ENCODE assay signal across 1 cellular context in the genomic region with DNA sequence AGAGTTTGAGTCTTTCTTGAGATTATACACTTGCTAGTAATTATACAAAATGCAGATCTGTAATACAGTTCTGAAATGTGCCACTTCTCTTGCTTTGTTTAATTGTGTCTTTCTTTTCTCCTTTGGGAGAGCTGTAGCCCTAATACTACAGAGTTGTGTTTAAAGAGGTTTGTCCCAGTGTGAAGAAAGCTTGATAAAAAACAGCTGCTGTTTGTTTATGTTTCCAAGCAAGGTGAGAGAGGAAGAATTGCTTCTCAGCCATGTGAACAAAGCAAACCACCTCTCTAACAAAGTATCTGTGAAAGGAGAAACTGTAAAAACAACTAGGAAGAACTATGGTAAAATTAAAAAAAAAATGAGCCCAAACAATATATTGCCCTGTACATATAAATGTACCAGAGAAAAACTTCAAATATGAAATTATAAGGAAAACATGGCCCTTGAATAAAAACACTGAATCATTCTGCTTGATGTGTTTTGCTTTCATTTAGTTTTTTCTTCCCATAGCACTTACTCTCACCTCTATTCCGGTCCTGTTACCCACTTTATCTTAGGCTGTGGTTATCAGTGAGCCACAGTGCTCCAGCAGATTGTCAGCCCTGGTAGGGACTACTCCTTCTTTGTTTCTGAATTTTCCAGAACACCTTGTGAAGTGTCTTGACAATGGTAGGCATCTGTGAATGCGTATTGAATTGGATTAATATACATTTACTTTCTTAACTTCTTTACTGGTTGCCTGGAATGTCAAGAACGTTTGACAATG.
TF ChIP-seq lines count a peak whose summit lies in the region.

No MANE protein-coding gene starts in this region.

TF ChIP-seq in WTC11, 78 proteins besides CTCF, POLR2A, EP300 and RAD21 (continued from another document):
- TF ChIP-seq CREM (CRISPR knock-in tag; IDR thresholded peaks at IDR 0.05) (no peak), CREB1 (CRISPR knock-in tag; IDR thresholded peaks at IDR 0.05) (no peak), JAZF1 (CRISPR knock-in tag; IDR thresholded peaks at IDR 0.05) (no peak), ZNF263 (CRISPR knock-in tag; IDR thresholded peaks at IDR 0.05; ENCODE audit: low read depth) (no peak)
- TF ChIP-seq, protein P1, sequence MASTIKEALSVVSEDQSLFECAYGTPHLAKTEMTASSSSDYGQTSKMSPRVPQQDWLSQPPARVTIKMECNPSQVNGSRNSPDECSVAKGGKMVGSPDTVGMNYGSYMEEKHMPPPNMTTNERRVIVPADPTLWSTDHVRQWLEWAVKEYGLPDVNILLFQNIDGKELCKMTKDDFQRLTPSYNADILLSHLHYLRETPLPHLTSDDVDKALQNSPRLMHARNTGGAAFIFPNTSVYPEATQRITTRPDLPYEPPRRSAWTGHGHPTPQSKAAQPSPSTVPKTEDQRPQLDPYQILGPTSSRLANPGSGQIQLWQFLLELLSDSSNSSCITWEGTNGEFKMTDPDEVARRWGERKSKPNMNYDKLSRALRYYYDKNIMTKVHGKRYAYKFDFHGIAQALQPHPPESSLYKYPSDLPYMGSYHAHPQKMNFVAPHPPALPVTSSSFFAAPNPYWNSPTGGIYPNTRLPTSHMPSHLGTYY (CRISPR knock-in tag; IDR thresholded peaks at IDR 0.05): no peak
- TF ChIP-seq, protein P2, sequence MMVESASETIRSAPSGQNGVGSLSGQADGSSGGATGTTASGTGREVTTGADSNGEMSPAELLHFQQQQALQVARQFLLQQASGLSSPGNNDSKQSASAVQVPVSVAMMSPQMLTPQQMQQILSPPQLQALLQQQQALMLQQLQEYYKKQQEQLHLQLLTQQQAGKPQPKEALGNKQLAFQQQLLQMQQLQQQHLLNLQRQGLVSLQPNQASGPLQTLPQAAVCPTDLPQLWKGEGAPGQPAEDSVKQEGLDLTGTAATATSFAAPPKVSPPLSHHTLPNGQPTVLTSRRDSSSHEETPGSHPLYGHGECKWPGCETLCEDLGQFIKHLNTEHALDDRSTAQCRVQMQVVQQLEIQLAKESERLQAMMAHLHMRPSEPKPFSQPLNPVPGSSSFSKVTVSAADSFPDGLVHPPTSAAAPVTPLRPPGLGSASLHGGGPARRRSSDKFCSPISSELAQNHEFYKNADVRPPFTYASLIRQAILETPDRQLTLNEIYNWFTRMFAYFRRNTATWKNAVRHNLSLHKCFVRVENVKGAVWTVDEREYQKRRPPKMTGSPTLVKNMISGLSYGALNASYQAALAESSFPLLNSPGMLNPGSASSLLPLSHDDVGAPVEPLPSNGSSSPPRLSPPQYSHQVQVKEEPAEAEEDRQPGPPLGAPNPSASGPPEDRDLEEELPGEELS (CRISPR knock-in tag; IDR thresholded peaks at IDR 0.05): no peak
- TF ChIP-seq, protein P3, sequence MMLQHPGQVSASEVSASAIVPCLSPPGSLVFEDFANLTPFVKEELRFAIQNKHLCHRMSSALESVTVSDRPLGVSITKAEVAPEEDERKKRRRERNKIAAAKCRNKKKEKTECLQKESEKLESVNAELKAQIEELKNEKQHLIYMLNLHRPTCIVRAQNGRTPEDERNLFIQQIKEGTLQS (CRISPR knock-in tag; conservative IDR thresholded peaks at IDR 0.05): no peak
- TF ChIP-seq, protein P4, sequence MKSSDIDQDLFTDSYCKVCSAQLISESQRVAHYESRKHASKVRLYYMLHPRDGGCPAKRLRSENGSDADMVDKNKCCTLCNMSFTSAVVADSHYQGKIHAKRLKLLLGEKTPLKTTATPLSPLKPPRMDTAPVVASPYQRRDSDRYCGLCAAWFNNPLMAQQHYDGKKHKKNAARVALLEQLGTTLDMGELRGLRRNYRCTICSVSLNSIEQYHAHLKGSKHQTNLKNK (CRISPR knock-in tag; IDR thresholded peaks at IDR 0.05): no peak
- TF ChIP-seq, protein P5, sequence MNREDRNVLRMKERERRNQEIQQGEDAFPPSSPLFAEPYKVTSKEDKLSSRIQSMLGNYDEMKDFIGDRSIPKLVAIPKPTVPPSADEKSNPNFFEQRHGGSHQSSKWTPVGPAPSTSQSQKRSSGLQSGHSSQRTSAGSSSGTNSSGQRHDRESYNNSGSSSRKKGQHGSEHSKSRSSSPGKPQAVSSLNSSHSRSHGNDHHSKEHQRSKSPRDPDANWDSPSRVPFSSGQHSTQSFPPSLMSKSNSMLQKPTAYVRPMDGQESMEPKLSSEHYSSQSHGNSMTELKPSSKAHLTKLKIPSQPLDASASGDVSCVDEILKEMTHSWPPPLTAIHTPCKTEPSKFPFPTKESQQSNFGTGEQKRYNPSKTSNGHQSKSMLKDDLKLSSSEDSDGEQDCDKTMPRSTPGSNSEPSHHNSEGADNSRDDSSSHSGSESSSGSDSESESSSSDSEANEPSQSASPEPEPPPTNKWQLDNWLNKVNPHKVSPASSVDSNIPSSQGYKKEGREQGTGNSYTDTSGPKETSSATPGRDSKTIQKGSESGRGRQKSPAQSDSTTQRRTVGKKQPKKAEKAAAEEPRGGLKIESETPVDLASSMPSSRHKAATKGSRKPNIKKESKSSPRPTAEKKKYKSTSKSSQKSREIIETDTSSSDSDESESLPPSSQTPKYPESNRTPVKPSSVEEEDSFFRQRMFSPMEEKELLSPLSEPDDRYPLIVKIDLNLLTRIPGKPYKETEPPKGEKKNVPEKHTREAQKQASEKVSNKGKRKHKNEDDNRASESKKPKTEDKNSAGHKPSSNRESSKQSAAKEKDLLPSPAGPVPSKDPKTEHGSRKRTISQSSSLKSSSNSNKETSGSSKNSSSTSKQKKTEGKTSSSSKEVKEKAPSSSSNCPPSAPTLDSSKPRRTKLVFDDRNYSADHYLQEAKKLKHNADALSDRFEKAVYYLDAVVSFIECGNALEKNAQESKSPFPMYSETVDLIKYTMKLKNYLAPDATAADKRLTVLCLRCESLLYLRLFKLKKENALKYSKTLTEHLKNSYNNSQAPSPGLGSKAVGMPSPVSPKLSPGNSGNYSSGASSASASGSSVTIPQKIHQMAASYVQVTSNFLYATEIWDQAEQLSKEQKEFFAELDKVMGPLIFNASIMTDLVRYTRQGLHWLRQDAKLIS (CRISPR knock-in tag; IDR thresholded peaks at IDR 0.05; ENCODE audit: borderline replicate concordance): no peak
- TF ChIP-seq, protein P6, sequence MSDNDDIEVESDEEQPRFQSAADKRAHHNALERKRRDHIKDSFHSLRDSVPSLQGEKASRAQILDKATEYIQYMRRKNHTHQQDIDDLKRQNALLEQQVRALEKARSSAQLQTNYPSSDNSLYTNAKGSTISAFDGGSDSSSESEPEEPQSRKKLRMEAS (CRISPR knock-in tag; IDR thresholded peaks at IDR 0.05): no peak
TF ChIP-seq in WTC11: peak in this region for 0.
